7 cellular contexts compared by ENCODE assay signal in genomic region chr10:88991900-88992237, GRCh38. TPM values are rescaled to one million over a fixed set of nuclear protein-coding genes. Genes with fewer than 3 reads are reported as not detected.
DNase-seq lines count a peak whose midpoint lies in the region; ATAC-seq and TF ChIP-seq lines count a peak whose summit lies in the region.

No MANE protein-coding gene starts in this region.

- H4K20me1 ChIP-seq in GM23338 (replicated peaks; ENCODE audit: insufficient read depth) (no peaks in the 10 kb centered on the region), fibroblast of lung (ENCODE audit: control insufficient read depth, extremely low read depth, insufficient read depth, low read length) (no peaks in the 10 kb centered on the region)

- no peak for ATAC-seq in GM23338
- no peak for ATAC-seq in RWPE2 (ENCODE audit: low read depth)
- peak; percentile 26 for ATAC-seq in sciatic nerve
- no peak for ATAC-seq in GM21529 (IDR thresholded peaks at IDR 0.05; ENCODE audit: unreplicated experiment)

- no peaks in the 10 kb centered on the region for H3K36me3 ChIP-seq in GM23338 (ENCODE audit: insufficient read depth)
- no peaks in the 10 kb centered on the region for H3K36me3 ChIP-seq in RWPE2 (ENCODE audit: low read depth)
- no peaks in the 10 kb centered on the region for H3K36me3 ChIP-seq in fibroblast of lung (ENCODE audit: control insufficient read depth, insufficient read depth, low read length)

- H3K9me2 ChIP-seq in GM23338 (ENCODE audit: insufficient read depth), result no peaks in the 10 kb centered on the region

- no peaks in the 10 kb centered on the region for H3K9me3 ChIP-seq in RWPE2 (ENCODE audit: severe bottlenecking)
- no peaks in the 10 kb centered on the region for H3K9me3 ChIP-seq in fibroblast of lung (ENCODE audit: control insufficient read depth, insufficient read depth, low read depth, low read length)

- H2AFZ ChIP-seq in GM23338, result peak overlapping the region; percentile 97
- H2AFZ ChIP-seq in fibroblast of lung (ENCODE audit: low read length), result no peak overlapping the region

- no peak overlapping the region for H3K27ac Mint-ChIP-seq in GM23338

- H3K4me3 Mint-ChIP-seq in GM23338, result peak overlapping the region; percentile 86

- peak overlapping the region; percentile 77 for H3K4me3 ChIP-seq in GM23338
- peak overlapping the region; percentile 81 for H3K4me3 ChIP-seq in RWPE2 (ENCODE audit: severe bottlenecking)
- peak overlapping the region; percentile 65 to 94 (median 79) for H3K4me3 ChIP-seq in fibroblast of lung (replicated peaks in 1 of 4; ENCODE audit: control extremely low read depth in 1 of 4, insufficient read depth in 1 of 4, low read depth in 3 of 4, low read length in 4 of 4)

- no peak for DNase-seq in GM23338 (ENCODE audit: low spot score)
- no peak for DNase-seq in RWPE2 (ENCODE audit: low spot score)
- DNase-seq in fibroblast of lung (ENCODE audit: low read depth in 2 of 2), result peak in 1 of 2 donors; percentile 25
- DNase-seq in sciatic nerve (ENCODE audit: low spot score), result no peak
- no peak for DNase-seq in LoVo (ENCODE audit: low spot score)
- no peak for DNase-seq in activated CD4-positive, CD25-positive, alpha-beta regulatory T cell treated with anti-CD3 and anti-CD28 coated beads, Interleukin-2, amount 50 U/mL, for 72 hours

- peak overlapping the region; percentile 92 for H3K9ac ChIP-seq in fibroblast of lung (ENCODE audit: insufficient read depth, low read length)

- H3F3A ChIP-seq in GM23338 (replicated peaks; ENCODE audit: low read depth), result no peaks in the 10 kb centered on the region

- H3K4me1 ChIP-seq in GM23338 (ENCODE audit: insufficient read depth) (peaks cover 29% of the 10 kb centered on the region), RWPE2 (ENCODE audit: insufficient read depth, poor library complexity, severe bottlenecking) (peaks cover 20% of the 10 kb centered on the region), fibroblast of lung (ENCODE audit: control insufficient read depth, extremely low read depth, insufficient read depth, low read length) (peaks cover 2% of the 10 kb centered on the region)

- TF ChIP-seq CTCF in GM23338 (conservative IDR thresholded peaks at IDR 0.05; ENCODE audit: low read depth in 2 of 2) (no peak), RWPE2 (IDR thresholded peaks at IDR 0.05; ENCODE audit: poor library complexity, severe bottlenecking) (no peak), fibroblast of lung (conservative IDR thresholded peaks at IDR 0.05 in 1 of 2, IDR thresholded peaks at IDR 0.05 in 1 of 2; ENCODE audit: low read depth in 1 of 2, low read length in 2 of 2) (no peak)

- peaks cover 22% of the 10 kb centered on the region for H3K27me3 Mint-ChIP-seq in GM23338 (ENCODE audit: insufficient read depth, low read depth, poor library complexity)

- H3K27ac ChIP-seq in GM23338 (ENCODE audit: low read depth) (peak overlapping the region; percentile 42; the same call in 1 of the 2 replicates), RWPE2 (ENCODE audit: poor library complexity, severe bottlenecking) (peak overlapping the region; percentile 99), fibroblast of lung (ENCODE audit: insufficient read depth, low read length) (peak overlapping the region; percentile 92)

- peaks cover 30% of the 10 kb centered on the region for H3K4me1 Mint-ChIP-seq in GM23338

- H3K36me3 Mint-ChIP-seq in GM23338 (ENCODE audit: low read depth), result no peaks in the 10 kb centered on the region

- intact Hi-C loops in sciatic nerve (cut with DNase I), result no loop called here

- H3K4me2 ChIP-seq in GM23338 (peak overlapping the region; percentile 78), fibroblast of lung (ENCODE audit: extremely low read depth, insufficient read depth, low read length) (peak overlapping the region; percentile 95)

- H3K27me3 ChIP-seq in GM23338 (ENCODE audit: insufficient read depth), result peaks cover 40% of the 10 kb centered on the region
- no peaks in the 10 kb centered on the region for H3K27me3 ChIP-seq in RWPE2 (ENCODE audit: insufficient read depth, poor library complexity, severe bottlenecking)
- H3K27me3 ChIP-seq in fibroblast of lung (ENCODE audit: control insufficient read depth, insufficient read depth, low read length), result no peaks in the 10 kb centered on the region

- no peaks in the 10 kb centered on the region for H3K79me2 ChIP-seq in GM23338 (replicated peaks; ENCODE audit: insufficient read depth)
- peaks cover 68% of the 10 kb centered on the region for H3K79me2 ChIP-seq in fibroblast of lung (ENCODE audit: control insufficient read depth, insufficient read depth, low read length)

- H3K9me3 Mint-ChIP-seq in GM23338, result no peaks in the 10 kb centered on the region

TF ChIP-seq in GM23338, 12 proteins besides CTCF, POLR2A, EP300 and RAD21 (continues in another document):
- no peak for TF ChIP-seq REST (IDR thresholded peaks at IDR 0.05; ENCODE audit: unreplicated experiment)
- TF ChIP-seq, protein P1, sequence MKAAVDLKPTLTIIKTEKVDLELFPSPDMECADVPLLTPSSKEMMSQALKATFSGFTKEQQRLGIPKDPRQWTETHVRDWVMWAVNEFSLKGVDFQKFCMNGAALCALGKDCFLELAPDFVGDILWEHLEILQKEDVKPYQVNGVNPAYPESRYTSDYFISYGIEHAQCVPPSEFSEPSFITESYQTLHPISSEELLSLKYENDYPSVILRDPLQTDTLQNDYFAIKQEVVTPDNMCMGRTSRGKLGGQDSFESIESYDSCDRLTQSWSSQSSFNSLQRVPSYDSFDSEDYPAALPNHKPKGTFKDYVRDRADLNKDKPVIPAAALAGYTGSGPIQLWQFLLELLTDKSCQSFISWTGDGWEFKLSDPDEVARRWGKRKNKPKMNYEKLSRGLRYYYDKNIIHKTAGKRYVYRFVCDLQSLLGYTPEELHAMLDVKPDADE (IDR thresholded peaks at IDR 0.05), result no peak
- no peak for TF ChIP-seq EZH2phosphoT487 (IDR thresholded peaks at IDR 0.05; ENCODE audit: unreplicated experiment)
- TF ChIP-seq NANOG (IDR thresholded peaks at IDR 0.05; ENCODE audit: borderline replicate concordance), result no peak
- no peak for TF ChIP-seq EZH2 (IDR thresholded peaks at IDR 0.05; ENCODE audit: low read depth, unreplicated experiment)
- no peak for TF ChIP-seq POLR2AphosphoS5 (IDR thresholded peaks at IDR 0.05; ENCODE audit: low read depth)
- no peak for TF ChIP-seq ZNF331 (CRISPR knock-in tag; IDR thresholded peaks at IDR 0.05; ENCODE audit: low read depth)
- TF ChIP-seq CREB1 (CRISPR knock-in tag; IDR thresholded peaks at IDR 0.05; ENCODE audit: low read depth), result no peak

RNA-seq across cellular contexts. Expression of gene FAS, which starts 1.3 kb away (rescaled TPM):
- total RNA-seq in GM23338 (2014; rRNA removed; shearing (Covaris generic)), result 3.1 and 4.3 TPM in 2 replicates
- 3.1 and 3.5 TPM in 2 replicates for polyA plus RNA-seq in GM23338 (2016; fragmentation: Nextera tagmentation; extraction: Ambion mirVana)
- total RNA-seq in fibroblast of lung, result 95.8 and 124 TPM in 2 replicates
- 67.2 and 77.8 TPM in 2 replicates for polyA plus RNA-seq in fibroblast of lung
- polyA plus RNA-seq in fibroblast of lung (2012), result 36.8 and 37.9 TPM in 2 replicates
- polyA minus RNA-seq in fibroblast of lung (ENCODE audit: low replicate concordance), result 5.5 and 9.1 TPM in 2 replicates
- total RNA-seq in sciatic nerve, result 27.5 TPM

RNA-seq across cellular contexts. Expression of gene ACTA2, which starts 39.3 kb away (rescaled TPM):
- total RNA-seq in GM23338 (2014; rRNA removed; shearing (Covaris generic)), result 2.4 and 9.4 TPM in 2 replicates
- 3.4 and 3.9 TPM in 2 replicates for polyA plus RNA-seq in GM23338 (2016; fragmentation: Nextera tagmentation; extraction: Ambion mirVana)
- 78.4 and 78.6 TPM in 2 replicates for total RNA-seq in fibroblast of lung
- polyA plus RNA-seq in fibroblast of lung, result 237 and 2,788 TPM in 2 replicates
- polyA plus RNA-seq in fibroblast of lung (2012), result 206 and 2,024 TPM in 2 replicates
- 291 and 2,169 TPM in 2 replicates for polyA minus RNA-seq in fibroblast of lung (ENCODE audit: low replicate concordance)
- 573 TPM for total RNA-seq in sciatic nerve

Comparison
In these comparisons a context has a peak if more than half of its experiments do, and no peak if none do; other contexts are left out.
1. H3K27ac ChIP-seq: peak in every context shown above with its lines; median percentile 99 in RWPE2; 92 in fibroblast of lung; 42 in GM23338.